ENCODE assay signal across 8 cellular contexts in genomic region chr19:52856540-52857377, GRCh38. TPM values are rescaled to one million over a fixed set of nuclear protein-coding genes. Genes with fewer than 3 reads are reported as not detected.
A peak's percentile ranks its signal among the peaks of the same experiment; 100 is the strongest.
DNase-seq lines count a peak whose midpoint lies in the region; ATAC-seq and TF ChIP-seq lines count a peak whose summit lies in the region.
"Not testable (repeated sequence)": the region's sequence is repeated elsewhere in the genome, so short reads cannot be mapped to it uniquely, and the experiment has no call there.

No MANE protein-coding gene starts in this region.

- H3K4me3 ChIP-seq in ACC112 (ENCODE audit: low read depth, low read length) (peak overlapping the region; percentile 80), OCI-LY1 (ENCODE audit: low read depth, low read length, poor library complexity, severe bottlenecking) (peak overlapping the region; percentile 77)

- not testable (repeated sequence) for H4K20me1 ChIP-seq in OCI-LY1 (ENCODE audit: insufficient read depth, low read length)

- H3K4me3 Mint-ChIP-seq in activated T-helper 17 cell treated with anti-CD3 and anti-CD28 coated beads, Interleukin-2, amount 50 U/mL, for 72 hours = peak overlapping the region; percentile 87
- H3K4me3 Mint-ChIP-seq in endothelial cell (ENCODE audit: unreplicated experiment) = peak overlapping the region; percentile 92

- H2AFZ ChIP-seq in ACC112 (ENCODE audit: low read length, unreplicated experiment); OCI-LY1 (ENCODE audit: low read length): not testable (repeated sequence)

- DNase-seq in endothelial cell (ENCODE audit: low spot score) (peak; percentile 8), left kidney (ENCODE audit: low read depth, low spot score) (peak; percentile 40), putamen (ENCODE audit: low spot score) (peak; percentile 3)

- not testable (repeated sequence) for H3K79me2 ChIP-seq in ACC112 (ENCODE audit: control insufficient read depth, insufficient read depth, low read length, unreplicated experiment); OCI-LY1 (ENCODE audit: insufficient read depth, low read length)

- not testable (repeated sequence) for H3K27me3 ChIP-seq in ACC112 (ENCODE audit: insufficient read depth, low read length); OCI-LY1 (ENCODE audit: insufficient read depth, low read length)

- H3K27me3 Mint-ChIP-seq in activated T-helper 17 cell treated with anti-CD3 and anti-CD28 coated beads, Interleukin-2, amount 50 U/mL, for 72 hours; endothelial cell (ENCODE audit: unreplicated experiment): not testable (repeated sequence)

- ATAC-seq in GM18505 (IDR thresholded peaks at IDR 0.05; ENCODE audit: unreplicated experiment) (peak; percentile 8), HG03064 (IDR thresholded peaks at IDR 0.05; ENCODE audit: low read depth, unreplicated experiment) (peak; percentile 30)
- ATAC-seq in activated T-helper 17 cell treated with anti-CD3 and anti-CD28 coated beads, Interleukin-2, amount 50 U/mL, for 72 hours (replicated peaks) = peak; percentile 30

- H3K9ac ChIP-seq in OCI-LY1 (ENCODE audit: low read length) = peak overlapping the region; percentile 79

- peaks cover 48% of the 10 kb centered on the region for H3K36me3 Mint-ChIP-seq in activated T-helper 17 cell treated with anti-CD3 and anti-CD28 coated beads, Interleukin-2, amount 50 U/mL, for 72 hours (ENCODE audit: low read depth)
- H3K36me3 Mint-ChIP-seq in endothelial cell (ENCODE audit: low read depth, unreplicated experiment) = peaks cover 16% of the 10 kb centered on the region

- not testable (repeated sequence) for TF ChIP-seq POLR2A in GM18505 (IDR thresholded peaks at IDR 0.05; ENCODE audit: borderline replicate concordance, extremely low read depth, insufficient read depth, insufficient read length)

- TF ChIP-seq CTCF in OCI-LY1 (IDR thresholded peaks at IDR 0.05; ENCODE audit: low read length); endothelial cell (IDR thresholded peaks at IDR 0.05; ENCODE audit: unreplicated experiment): not testable (repeated sequence)

- not testable (repeated sequence) for H3K36me3 ChIP-seq in ACC112 (ENCODE audit: insufficient read depth, low read length)
- peaks cover 37% of the 10 kb centered on the region for H3K36me3 ChIP-seq in OCI-LY1 (ENCODE audit: insufficient read depth, low read length)

- H3K9me3 ChIP-seq in OCI-LY1 (ENCODE audit: low read length) = not testable (repeated sequence)

- H3K9me2 ChIP-seq in OCI-LY1 (ENCODE audit: low read depth, low read length) = not testable (repeated sequence)

- H3K4me1 Mint-ChIP-seq in activated T-helper 17 cell treated with anti-CD3 and anti-CD28 coated beads, Interleukin-2, amount 50 U/mL, for 72 hours = peaks cover 11% of the 10 kb centered on the region
- H3K4me1 Mint-ChIP-seq in endothelial cell (ENCODE audit: unreplicated experiment) = peaks cover 14% of the 10 kb centered on the region

- H3K9me3 Mint-ChIP-seq in activated T-helper 17 cell treated with anti-CD3 and anti-CD28 coated beads, Interleukin-2, amount 50 U/mL, for 72 hours; endothelial cell (ENCODE audit: unreplicated experiment): not testable (repeated sequence)

- peak overlapping the region; percentile 72 for H3K4me2 ChIP-seq in OCI-LY1 (ENCODE audit: low read length)

- H3F3A ChIP-seq in OCI-LY1 (ENCODE audit: insufficient read depth, low read length) = not testable (repeated sequence)

- not testable (repeated sequence) for H3K4me1 ChIP-seq in ACC112 (ENCODE audit: control insufficient read depth, insufficient read depth, low read length, unreplicated experiment); OCI-LY1 (ENCODE audit: insufficient read depth, low read length, severe bottlenecking)

- H3K27ac ChIP-seq in ACC112 (ENCODE audit: low read depth, low read length); OCI-LY1 (ENCODE audit: low read depth, low read length, poor library complexity, severe bottlenecking): not testable (repeated sequence)

- peak overlapping the region; percentile 84 for H3K27ac Mint-ChIP-seq in activated T-helper 17 cell treated with anti-CD3 and anti-CD28 coated beads, Interleukin-2, amount 50 U/mL, for 72 hours
- peak overlapping the region; percentile 55 for H3K27ac Mint-ChIP-seq in endothelial cell (ENCODE audit: unreplicated experiment)

RNA-seq across cellular contexts. Expression of gene ZNF468, which starts 0.7 kb away (rescaled TPM):
- 10 to 100 TPM in 1 of 2 donors, 1 to 10 TPM in 1; 8.9 to 14.2 TPM for total RNA-seq in activated T-helper 17 cell treated with anti-CD3 and anti-CD28 coated beads, Interleukin-2, amount 50 U/mL, for 72 hours
- 21.4 TPM for total RNA-seq in endothelial cell (ENCODE audit: unreplicated experiment)

RNA-seq across cellular contexts. Expression of gene ZNF28, which starts 35.3 kb away (rescaled TPM):
- total RNA-seq in activated T-helper 17 cell treated with anti-CD3 and anti-CD28 coated beads, Interleukin-2, amount 50 U/mL, for 72 hours = 10 to 100 TPM; 14.3 to 18.8 TPM
- total RNA-seq in endothelial cell (ENCODE audit: unreplicated experiment) = 22.3 TPM

RNA-seq across cellular contexts. Expression of gene ZNF320, which starts 40.7 kb away (rescaled TPM):
- 1 to 10 TPM; 3.3 to 9.4 TPM for total RNA-seq in activated T-helper 17 cell treated with anti-CD3 and anti-CD28 coated beads, Interleukin-2, amount 50 U/mL, for 72 hours
- 34.7 TPM for total RNA-seq in endothelial cell (ENCODE audit: unreplicated experiment)
